1 cellular context compared by ENCODE assay signal in genomic region chr22:42951093-42951710, GRCh38.
TF ChIP-seq lines count a peak whose summit lies in the region.

No MANE protein-coding gene starts in this region.

TF ChIP-seq in HEK293, 187 proteins besides CTCF, POLR2A, EP300 and RAD21 (continued from another document):
- TF ChIP-seq ZNF707 (tag by site-specific recombination; IDR thresholded peaks at IDR 0.05) (no peak), ZNF211 (tag by site-specific recombination; IDR thresholded peaks at IDR 0.05; ENCODE audit: low read depth) (no peak), SETDB1 (IDR thresholded peaks at IDR 0.05; ENCODE audit: insufficient read length, low read length) (no peak), ZNF558 (tag by site-specific recombination; IDR thresholded peaks at IDR 0.05) (no peak), ZNF37A (tag by site-specific recombination; IDR thresholded peaks at IDR 0.05) (no peak)
TF ChIP-seq in HEK293: peak in this region for 2.
